28 cellular contexts compared by ENCODE assay signal in the genomic region with DNA sequence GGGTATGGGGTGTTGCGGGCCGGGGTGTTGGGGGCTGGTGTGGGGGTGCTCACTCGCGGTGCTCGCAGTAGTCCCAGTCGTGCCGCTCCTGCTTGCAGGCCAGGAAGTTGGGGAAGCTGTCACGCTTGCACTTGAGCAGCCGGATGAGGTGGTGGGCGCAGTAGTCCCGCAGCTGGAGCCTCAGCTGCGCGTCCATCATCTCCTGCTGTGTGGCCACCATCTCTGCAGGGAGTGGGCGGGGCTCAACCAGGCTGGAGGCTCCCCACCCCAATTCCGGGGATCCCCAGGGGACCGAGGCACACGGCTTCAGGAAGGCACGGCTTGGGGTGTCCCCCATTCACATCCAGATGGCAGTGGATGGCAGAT. TPM values are rescaled to one million over a fixed set of nuclear protein-coding genes. Genes with fewer than 3 reads are reported as not detected.
DNase-seq lines count a peak whose midpoint lies in the region; ATAC-seq and TF ChIP-seq lines count a peak whose summit lies in the region.
"Had no signal": no experiment of that assay in that cellular context is flagged by ENCODE, and none has a peak within 500 bp of the region (broad histone marks: within the 10 kb centered on the region; RNA-seq: fewer than 3 reads in every experiment).

No MANE protein-coding gene starts in this region.

- no peak overlapping the region for H3K4me2 ChIP-seq in H9 (ENCODE audit: insufficient read depth, insufficient read length, low read length)
- H3K4me2 ChIP-seq: A549 had no signal

- H3K4me3 Mint-ChIP-seq in CD4-positive, alpha-beta T cell, result peak overlapping the region; percentile 46
- no peak overlapping the region for H3K4me3 Mint-ChIP-seq in H9
- peak overlapping the region; percentile 65 to 76 (median 74) for H3K4me3 Mint-ChIP-seq in immature natural killer cell

- no peak overlapping the region for H3K4ac ChIP-seq in H9 (ENCODE audit: low read depth, low read length)

- DNase-seq in AG20443 (ENCODE audit: low spot score) (peak; percentile 2), H9 (peak; percentile 26), immature natural killer cell (peak; percentile 36 to 54 (median 46)), DMS114 treated with DMSO at 0.1 percent for 48 hours (lab: John Stamatoyannopoulos, UW; ENCODE audit: unreplicated experiment) (no peak), NCI-H748 (lab: John Stamatoyannopoulos, UW; ENCODE audit: unreplicated experiment) (no peak)
- no peak for DNase-seq in CD4-positive, alpha-beta T cell
- DNase-seq: BE2C; CD4-positive, CD25-positive, alpha-beta regulatory T cell; DMS 273 treated with DMSO at 0.1 percent for 48 hours; DMS79 treated with DMSO at 0.1 percent for 48 hours; GF-D8; GOT3; Karpas-422; NCI-H1092; NCI-H1417 treated with DMSO at 0.1 percent for 48 hours; NCI-H1694 treated with DMSO at 0.1 percent for 48 hours; NCI-H2081; NCI-H2227 treated with DMSO at 0.1 percent for 48 hours; NCI-H526 treated with DMSO at 0.1 percent for 48 hours; RPMI8226; SHP77 had no signal

- no peaks in the 10 kb centered on the region for H3K27me3 Mint-ChIP-seq in CD4-positive, alpha-beta T cell
- H3K27me3 Mint-ChIP-seq in H9 (ENCODE audit: low read depth) (no peaks in the 10 kb centered on the region), immature natural killer cell (ENCODE audit: low read depth in 3 of 3) (peaks cover 3 to 8% (median 4%) of the 10 kb centered on the region in 3 donors)
- H3K27me3 Mint-ChIP-seq: CD4-positive, CD25-positive, alpha-beta regulatory T cell had no signal

- H3K9me3 Mint-ChIP-seq in CD4-positive, alpha-beta T cell, result no peaks in the 10 kb centered on the region
- no peaks in the 10 kb centered on the region for H3K9me3 Mint-ChIP-seq in H9
- H3K9me3 Mint-ChIP-seq in immature natural killer cell, result no peaks in the 10 kb centered on the region
- H3K9me3 Mint-ChIP-seq: CD4-positive, CD25-positive, alpha-beta regulatory T cell had no signal

- H2BK20ac ChIP-seq in H9 (ENCODE audit: low read depth, low read length, poor library complexity, severe bottlenecking), result no peak overlapping the region

- no peak overlapping the region for H3K56ac ChIP-seq in H9 (ENCODE audit: insufficient read length, low read depth, low read length)

- H3K23me2 ChIP-seq in H9 (ENCODE audit: insufficient read length, low read depth, low read length, poor library complexity, severe bottlenecking), result peaks cover 8% of the 10 kb centered on the region

- POLR2A ChIA-PET in CD4-positive, alpha-beta T cell (lab: Charles Lee), result no interaction called here

- intact Hi-C loops in CD4-positive, alpha-beta T cell (cut with DNase I, micrococcal nuclease), result no loop called here

- H2AK5ac ChIP-seq in H9 (ENCODE audit: insufficient read length, low read length), result no peak overlapping the region

- peaks cover 43% of the 10 kb centered on the region for H3K36me3 Mint-ChIP-seq in CD4-positive, alpha-beta T cell (ENCODE audit: low read depth)
- H3K36me3 Mint-ChIP-seq in H9 (ENCODE audit: insufficient read depth in 1 of 3, low read depth in 3 of 3) (peaks cover 11 to 27% (median 13%) of the 10 kb centered on the region in 3 experiments; a peak in 6 of 7 replicates), immature natural killer cell (peaks cover 0 to 5% (median 3%) of the 10 kb centered on the region in 3 donors)

- no peak overlapping the region for H3T11ph ChIP-seq in H9 (ENCODE audit: low read length)

- no peak overlapping the region for H3K27ac Mint-ChIP-seq in CD4-positive, alpha-beta T cell
- H3K27ac Mint-ChIP-seq in H9, result no peak overlapping the region
- peak overlapping the region; percentile 80 to 92 (median 84) for H3K27ac Mint-ChIP-seq in immature natural killer cell

- peaks cover 9% of the 10 kb centered on the region; the same call in 1 of the 2 replicates for H3K79me2 ChIP-seq in H9 (ENCODE audit: insufficient read depth, low read length)

- H3K18ac ChIP-seq in H9 (ENCODE audit: insufficient read length, low read depth, low read length), result no peak overlapping the region

- no peak overlapping the region for H3K23ac ChIP-seq in H9 (ENCODE audit: insufficient read length, low read depth, low read length)

- ATAC-seq in CD4-positive, alpha-beta T cell (ENCODE audit: poor library complexity), result no peak
- ATAC-seq in HG02938 (IDR thresholded peaks at IDR 0.05; ENCODE audit: unreplicated experiment) (no peak), GM19023 (IDR thresholded peaks at IDR 0.05; ENCODE audit: unreplicated experiment) (no peak)
- ATAC-seq: A549, HCT116 had no signal

- H3K4me1 ChIP-seq in H9 (ENCODE audit: insufficient read depth, low read length), result no peaks in the 10 kb centered on the region; the same call in 1 of the 2 replicates

- H3K27ac ChIP-seq in CD4-positive, alpha-beta T cell (ENCODE audit: low read depth, low read length), result no peak overlapping the region
- no peak overlapping the region for H3K27ac ChIP-seq in H9 (ENCODE audit: insufficient read length, low read depth, low read length)
- H3K27ac ChIP-seq: A549, HL-60 had no signal

- H4K20me1 ChIP-seq in H9 (ENCODE audit: control insufficient read depth, insufficient read depth, insufficient read length), result no peaks in the 10 kb centered on the region

- CTCF ChIA-PET in CD4-positive, alpha-beta T cell (lab: Charles Lee), result interaction anchor here (3.8 kb wide), 1 partner anchor 10 kb away, joined by 18 read pairs; no protein-coding TSS in a partner anchor

- no peak overlapping the region for H2AFZ ChIP-seq in H9 (ENCODE audit: low read length)

- WGBS in H9 (ENCODE audit: extremely low coverage, insufficient read length, low lambda C conversion rate), result no CpG with 5 or more reads among the region's 18 CpGs

- no peak overlapping the region for H2BK15ac ChIP-seq in H9 (ENCODE audit: low read depth, low read length)

- peaks cover 30% of the 10 kb centered on the region for H3K4me1 Mint-ChIP-seq in CD4-positive, alpha-beta T cell (ENCODE audit: low read depth)
- H3K4me1 Mint-ChIP-seq in H9 (peaks cover 25 to 41% of the 10 kb centered on the region in 2 experiments), immature natural killer cell (peaks cover 66 to 73% of the 10 kb centered on the region in 2 donors)

- H3K14ac ChIP-seq in H9 (ENCODE audit: insufficient read depth, low read length), result no peak overlapping the region

- H2BK12ac ChIP-seq in H9 (ENCODE audit: insufficient read length, low read depth, low read length), result no peak overlapping the region

- no peak overlapping the region for H2BK5ac ChIP-seq in H9 (ENCODE audit: insufficient read length, low read length)

- TF ChIP-seq CTCF in CD4-positive, alpha-beta T cell (IDR thresholded peaks at IDR 0.05), result no peak
- no peak for TF ChIP-seq CTCF in H9 (conservative IDR thresholded peaks at IDR 0.05)

- no peaks in the 10 kb centered on the region for H3K79me1 ChIP-seq in H9 (ENCODE audit: insufficient read depth, low read depth, low read length, poor library complexity, severe bottlenecking)

- no peaks in the 10 kb centered on the region for H3K27me3 ChIP-seq in CD4-positive, alpha-beta T cell (ENCODE audit: control insufficient read depth, insufficient read depth, low read length)
- H3K27me3 ChIP-seq in H9 (ENCODE audit: insufficient read depth, low read length), result no peaks in the 10 kb centered on the region
- H3K27me3 ChIP-seq: BE2C had no signal

- H4K5ac ChIP-seq in H9 (ENCODE audit: insufficient read length, low read depth, low read length), result no peak overlapping the region

- H3K9ac ChIP-seq in H9 (ENCODE audit: extremely low read depth, insufficient read length, low read length), result no peak overlapping the region

- no peak overlapping the region for H4K8ac ChIP-seq in H9 (replicated peaks; ENCODE audit: insufficient read length, low read depth, low read length)

- H3K9me3 ChIP-seq in CD4-positive, alpha-beta T cell (ENCODE audit: control insufficient read depth, low read length), result no peaks in the 10 kb centered on the region
- H3K9me3 ChIP-seq in H9 (ENCODE audit: control insufficient read depth, low read depth, low read length), result no peaks in the 10 kb centered on the region
- H3K9me3 ChIP-seq: A549, BE2C had no signal

- H4K91ac ChIP-seq in H9 (ENCODE audit: insufficient read length, low read depth, low read length), result no peak overlapping the region

- no peak overlapping the region for H2BK120ac ChIP-seq in H9 (ENCODE audit: low read depth, low read length, poor library complexity, severe bottlenecking)

RNA-seq across cellular contexts. Expression of gene NDUFB7, which starts 5.2 kb away (rescaled TPM):
- total RNA-seq in CD4-positive, alpha-beta T cell, result 10 to 100 TPM; 31.7 to 39.1 TPM
- 155 and 161 TPM in 2 replicates for total RNA-seq in H9 (2021)
- 100 to 1,000 TPM; 400 to 782 (median 502) TPM for polyA plus RNA-seq in immature natural killer cell

RNA-seq across cellular contexts. Expression of gene CLEC17A, which starts 16.2 kb away (rescaled TPM):
- not detected for total RNA-seq in CD4-positive, alpha-beta T cell
- not detected in 2 replicates for total RNA-seq in H9 (2021)
- under 1 TPM in 1 of 3 donors, not detected in 2; 0.62 TPM for polyA plus RNA-seq in immature natural killer cell
- total RNA-seq: NCI-H460; T-helper 1 cell treated with Interleukin-12 subunit alpha and Interleukin-12 subunit beta and Interleukin-4 antibody, amounts not matched to agents 30 ng/mL and 1 ng/mL, for 36 hours had no signal
- polyA plus RNA-seq: A549; CD4-positive, CD25-positive, alpha-beta regulatory T cell had no signal

RNA-seq across cellular contexts. Expression of gene TECR, which starts 37.3 kb away (rescaled TPM):
- total RNA-seq in CD4-positive, alpha-beta T cell, result 100 to 1,000 TPM; 217 to 232 TPM
- total RNA-seq in H9 (2021), result 162 and 164 TPM in 2 replicates
- polyA plus RNA-seq in immature natural killer cell, result 100 to 1,000 TPM; 203 to 317 (median 289) TPM

RNA-seq across cellular contexts. Expression of gene DNAJB1, which starts 48.5 kb away (rescaled TPM):
- 100 to 1,000 TPM; 666 to 672 TPM for total RNA-seq in CD4-positive, alpha-beta T cell
- total RNA-seq in H9 (2021), result 77.7 and 87.0 TPM in 2 replicates
- polyA plus RNA-seq in immature natural killer cell, result 100 to 1,000 TPM; 116 to 164 (median 120) TPM

Comparison
In these comparisons a context has a peak if more than half of its experiments do, and no peak if none do; other contexts are left out.
1. DNase-seq: peak in AG20443 (single experiment), H9 (single experiment) and immature natural killer cell (3 of 3); none in CD4-positive, alpha-beta T cell (0 of 10), DMS114 treated with DMSO at 0.1 percent for 48 hours (single experiment) and NCI-H748 (single experiment).
2. H3K27ac Mint-ChIP-seq: peak in immature natural killer cell (6 of 6); none in CD4-positive, alpha-beta T cell (single experiment) and H9 (0 of 3).
3. H3K4me3 Mint-ChIP-seq: peak in CD4-positive, alpha-beta T cell (single experiment) and immature natural killer cell (5 of 5); none in H9 (0 of 2).